18 cellular contexts compared by ENCODE assay signal in the genomic region with DNA sequence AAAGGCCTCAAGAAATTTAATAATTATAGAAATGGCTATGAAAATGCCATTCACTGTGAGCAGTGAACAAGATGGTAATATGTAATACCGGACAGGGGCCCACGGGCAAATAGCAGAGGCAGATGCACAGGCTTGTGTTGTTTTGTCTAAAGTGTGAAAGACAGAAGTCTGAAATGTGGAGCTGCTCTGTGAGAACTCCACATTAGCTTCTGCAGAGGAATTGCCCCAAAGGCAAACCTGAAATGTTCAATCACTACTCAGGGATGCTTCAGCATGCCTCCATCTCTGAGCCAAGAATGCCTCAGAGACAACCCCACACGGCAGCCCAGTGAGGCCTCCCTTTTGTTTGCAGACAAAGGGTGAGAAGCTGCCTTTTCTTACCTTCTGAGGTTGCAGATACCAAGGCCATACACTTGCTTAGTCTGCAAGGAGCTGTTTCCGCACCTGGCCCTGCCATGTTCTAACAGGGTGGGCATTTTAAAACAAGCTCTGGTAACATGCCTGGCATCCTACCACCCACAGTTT.
DNase-seq lines count a peak whose midpoint lies in the region; ATAC-seq, FAIRE-seq and TF ChIP-seq lines count a peak whose summit lies in the region.
"Had no signal": no experiment of that assay in that cellular context is flagged by ENCODE, and none has a peak within 500 bp of the region (broad histone marks: within the 10 kb centered on the region; RNA-seq: fewer than 3 reads in every experiment).

No MANE protein-coding gene starts in this region.

- peaks cover 4% of the 10 kb centered on the region for H3K27me3 Mint-ChIP-seq in neural progenitor cell (ENCODE audit: insufficient read depth, low read depth)
- no peaks in the 10 kb centered on the region for H3K27me3 Mint-ChIP-seq in activated CD4-positive, alpha-beta T cell treated with anti-CD3 and anti-CD28 coated beads, Interleukin-2, amount 10 ng/mL, durations not matched to agents 24 days and 14 days

- no peaks in the 10 kb centered on the region for H3K27me3 ChIP-seq in bronchial epithelial cell (ENCODE audit: control insufficient read depth, insufficient read depth, low read length)
- H3K27me3 ChIP-seq in neural progenitor cell, result no peaks in the 10 kb centered on the region
- H3K27me3 ChIP-seq: BE2C had no signal

- H3K4me3 ChIP-seq in bronchial epithelial cell (ENCODE audit: low read depth, low read length), result no peak overlapping the region
- no peak overlapping the region for H3K4me3 ChIP-seq in neural progenitor cell
- H3K4me3 ChIP-seq: A549 had no signal

- no peaks in the 10 kb centered on the region for H3F3A ChIP-seq in neural progenitor cell (ENCODE audit: low read depth)

- no peaks in the 10 kb centered on the region for H3K79me2 ChIP-seq in neural progenitor cell (ENCODE audit: low read depth)

- FAIRE-seq in bronchial epithelial cell (lab: Jason Lieb, UNC), result no peak
- FAIRE-seq in urothelium cell line (lab: Jason Lieb, UNC), result no peak
- FAIRE-seq: A549, D721Med, GM18507 had no signal

- intact Hi-C loops in activated CD4-positive, alpha-beta T cell treated with anti-CD3 and anti-CD28 coated beads, Interleukin-2, amount 10 ng/mL, durations not matched to agents 24 days and 14 days (cut with micrococcal nuclease), result no loop called here

- no peak overlapping the region for H3K4me3 Mint-ChIP-seq in neural progenitor cell
- H3K4me3 Mint-ChIP-seq in activated CD4-positive, alpha-beta T cell treated with anti-CD3 and anti-CD28 coated beads, Interleukin-2, amount 10 ng/mL, durations not matched to agents 24 days and 14 days, result no peak overlapping the region
- H3K4me3 Mint-ChIP-seq: CD14-positive monocyte; CD8-positive, alpha-beta T cell; HFFc6 had no signal

- no peaks in the 10 kb centered on the region for H3K36me3 Mint-ChIP-seq in neural progenitor cell
- H3K36me3 Mint-ChIP-seq in activated CD4-positive, alpha-beta T cell treated with anti-CD3 and anti-CD28 coated beads, Interleukin-2, amount 10 ng/mL, durations not matched to agents 24 days and 14 days (ENCODE audit: low read depth), result no peaks in the 10 kb centered on the region
- H3K36me3 Mint-ChIP-seq: CD14-positive monocyte; CD8-positive, alpha-beta T cell had no signal

- no peak overlapping the region for H3K4me2 ChIP-seq in neural progenitor cell
- H3K4me2 ChIP-seq: A549 had no signal

- no peak overlapping the region for H3K27ac Mint-ChIP-seq in neural progenitor cell
- H3K27ac Mint-ChIP-seq in activated CD4-positive, alpha-beta T cell treated with anti-CD3 and anti-CD28 coated beads, Interleukin-2, amount 10 ng/mL, durations not matched to agents 24 days and 14 days, result no peak overlapping the region
- H3K27ac Mint-ChIP-seq: CD14-positive monocyte; CD8-positive, alpha-beta T cell; HFFc6 had no signal

- DNase-seq in bronchial epithelial cell (ENCODE audit: low read depth), result peak; percentile 49
- DNase-seq in epithelial cell of prostate (ENCODE audit: low read depth, low spot score), result no peak
- DNase-seq in neural progenitor cell (ENCODE audit: low spot score), result peak; percentile 29
- no peak for DNase-seq in urothelium cell line (ENCODE audit: low spot score)
- DNase-seq in activated CD4-positive, alpha-beta T cell treated with anti-CD3 and anti-CD28 coated beads, Interleukin-2, amount 10 ng/mL, durations not matched to agents 24 days and 14 days, result no peak
- DNase-seq: BE2C; CD8-positive, alpha-beta T cell; COR-L47; DND-41; GOT3; HCEC 1CT; HFFc6 had no signal

- no peak overlapping the region for H2AFZ ChIP-seq in neural progenitor cell (replicated peaks)

- peaks cover 8% of the 10 kb centered on the region for H3K4me1 Mint-ChIP-seq in neural progenitor cell
- no peaks in the 10 kb centered on the region for H3K4me1 Mint-ChIP-seq in activated CD4-positive, alpha-beta T cell treated with anti-CD3 and anti-CD28 coated beads, Interleukin-2, amount 10 ng/mL, durations not matched to agents 24 days and 14 days
- H3K4me1 Mint-ChIP-seq: CD14-positive monocyte had no signal

- no peaks in the 10 kb centered on the region for H3K9me3 ChIP-seq in neural progenitor cell (ENCODE audit: low read depth)
- H3K9me3 ChIP-seq: A549, BE2C had no signal

- no peaks in the 10 kb centered on the region for H3K9me3 Mint-ChIP-seq in neural progenitor cell
- H3K9me3 Mint-ChIP-seq in activated CD4-positive, alpha-beta T cell treated with anti-CD3 and anti-CD28 coated beads, Interleukin-2, amount 10 ng/mL, durations not matched to agents 24 days and 14 days, result no peaks in the 10 kb centered on the region
- H3K9me3 Mint-ChIP-seq: CD14-positive monocyte; CD8-positive, alpha-beta T cell; HFFc6 had no signal

- H3K36me3 ChIP-seq in bronchial epithelial cell (ENCODE audit: control insufficient read depth, insufficient read depth, low read length) (no peaks in the 10 kb centered on the region), neural progenitor cell (no peaks in the 10 kb centered on the region)
- H3K36me3 ChIP-seq: BE2C had no signal

- H3K9ac ChIP-seq in neural progenitor cell, result no peak overlapping the region

- H3K4me1 ChIP-seq in neural progenitor cell, result peaks cover 7% of the 10 kb centered on the region
- H3K4me1 ChIP-seq: A549, BE2C had no signal

- TF ChIP-seq CTCF in bronchial epithelial cell (IDR thresholded peaks at IDR 0.05; ENCODE audit: insufficient read depth, low read length, severe bottlenecking), result no peak
- TF ChIP-seq CTCF in neural progenitor cell (IDR thresholded peaks at IDR 0.05), result no peak

- H3K27ac ChIP-seq in epithelial cell of prostate (peak overlapping the region; percentile 15), neural progenitor cell (no peak overlapping the region)
- H3K27ac ChIP-seq: A549, HL-60 had no signal

- H4K20me1 ChIP-seq in neural progenitor cell (ENCODE audit: low read depth), result no peaks in the 10 kb centered on the region

- no peak for ATAC-seq in GM18519 (IDR thresholded peaks at IDR 0.05; ENCODE audit: low FRiP score, unreplicated experiment)
- ATAC-seq: A549; CD8-positive, alpha-beta T cell had no signal

Comparison
In these comparisons a context has a peak if more than half of its experiments do, and no peak if none do; other contexts are left out.
1. DNase-seq: peak in bronchial epithelial cell (single experiment) and neural progenitor cell (single experiment); none in epithelial cell of prostate (single experiment), urothelium cell line (single experiment) and activated CD4-positive, alpha-beta T cell treated with anti-CD3 and anti-CD28 coated beads, Interleukin-2, amount 10 ng/mL, durations not matched to agents 24 days and 14 days (single experiment).